ENCODE assay signal across 8 cellular contexts in genomic region chr9:123225374-123225813, GRCh38. TPM values are rescaled to one million over a fixed set of nuclear protein-coding genes. Genes with fewer than 3 reads are reported as not detected.
DNase-seq lines count a peak whose midpoint lies in the region; ATAC-seq and TF ChIP-seq lines count a peak whose summit lies in the region.

No MANE protein-coding gene starts in this region.

- H3K4me3 Mint-ChIP-seq in CD14-positive monocyte = no peak overlapping the region
- no peak overlapping the region for H3K4me3 Mint-ChIP-seq in activated naive CD4-positive, alpha-beta T cell treated with anti-CD3 and anti-CD28 coated beads, Interleukin-2, amount 10 ng/mL, durations not matched to agents 7 days and 5 days

- intact Hi-C loops in CD14-positive monocyte (cut with micrococcal nuclease) = no loop called here

- ATAC-seq in GM18870 (IDR thresholded peaks at IDR 0.05; ENCODE audit: unreplicated experiment) (peak; percentile 84), HG03066 (IDR thresholded peaks at IDR 0.05; ENCODE audit: low read depth, unreplicated experiment) (peak; percentile 91)

- CTCF ChIA-PET in activated naive CD4-positive, alpha-beta T cell treated with anti-CD3 and anti-CD28 coated beads, Interleukin-2, amount 10 ng/mL, durations not matched to agents 7 days and 5 days (lab: Charles Lee) = interaction anchor here (0.6 to 1.4 kb wide), 13 partner anchors 8 to 148 kb away, joined by 3 to 6 read pairs (median 4); no protein-coding TSS in a partner anchor

- DNase-seq in CD14-positive monocyte (ENCODE audit: low spot score) (no peak), RKO (ENCODE audit: low spot score) (peak; percentile 62), iPS DF 4.7 (ENCODE audit: extremely low read depth, low spot score) (peak; percentile 49), NCI-H2029 treated with DMSO at 0.1 percent for 48 hours (lab: John Stamatoyannopoulos, UW) (no peak)
- DNase-seq in activated naive CD4-positive, alpha-beta T cell treated with anti-CD3 and anti-CD28 coated beads, Interleukin-2, amount 10 ng/mL, durations not matched to agents 7 days and 5 days = peak; percentile 60
- peak; percentile 17 to 42 (median 35) for DNase-seq in stimulated activated CD4-positive, alpha-beta T cell treated with anti-CD3 and anti-CD28 coated beads, Interleukin-1b, Interleukin-23, amount 100 ng/mL, for 24 hours (ENCODE audit: low read depth in 4 of 4, low spot score in 1 of 4)

- no peak overlapping the region for H3K27ac Mint-ChIP-seq in CD14-positive monocyte
- H3K27ac Mint-ChIP-seq in activated naive CD4-positive, alpha-beta T cell treated with anti-CD3 and anti-CD28 coated beads, Interleukin-2, amount 10 ng/mL, durations not matched to agents 7 days and 5 days = peak overlapping the region; percentile 46

- TF ChIP-seq CTCF in CD14-positive monocyte (IDR thresholded peaks at IDR 0.05) = peak; percentile 16

- no peaks in the 10 kb centered on the region for H3K9me3 Mint-ChIP-seq in CD14-positive monocyte
- H3K9me3 Mint-ChIP-seq in activated naive CD4-positive, alpha-beta T cell treated with anti-CD3 and anti-CD28 coated beads, Interleukin-2, amount 10 ng/mL, durations not matched to agents 7 days and 5 days = no peaks in the 10 kb centered on the region

- H3K27me3 Mint-ChIP-seq in CD14-positive monocyte (ENCODE audit: low read depth in 3 of 3) = peaks cover 0 to 1% (median 0%) of the 10 kb centered on the region in 3 donors
- H3K27me3 Mint-ChIP-seq in activated naive CD4-positive, alpha-beta T cell treated with anti-CD3 and anti-CD28 coated beads, Interleukin-2, amount 10 ng/mL, durations not matched to agents 7 days and 5 days = no peaks in the 10 kb centered on the region

- no peaks in the 10 kb centered on the region for H3K4me1 Mint-ChIP-seq in CD14-positive monocyte
- peaks cover 17% of the 10 kb centered on the region for H3K4me1 Mint-ChIP-seq in activated naive CD4-positive, alpha-beta T cell treated with anti-CD3 and anti-CD28 coated beads, Interleukin-2, amount 10 ng/mL, durations not matched to agents 7 days and 5 days

- peaks cover 0 to 2% of the 10 kb centered on the region in 2 donors for H3K36me3 Mint-ChIP-seq in CD14-positive monocyte
- H3K36me3 Mint-ChIP-seq in activated naive CD4-positive, alpha-beta T cell treated with anti-CD3 and anti-CD28 coated beads, Interleukin-2, amount 10 ng/mL, durations not matched to agents 7 days and 5 days = peaks cover 2% of the 10 kb centered on the region

RNA-seq across cellular contexts. Expression of gene STRBP, which starts 43.0 kb away (rescaled TPM):
- polyA plus RNA-seq in CD14-positive monocyte = 1 to 10 TPM; 1.9 TPM

Comparison
In these comparisons a context has a peak if more than half of its experiments do, and no peak if none do; other contexts are left out.
1. DNase-seq: peak in RKO (single experiment), activated naive CD4-positive, alpha-beta T cell treated with anti-CD3 and anti-CD28 coated beads, Interleukin-2, amount 10 ng/mL, durations not matched to agents 7 days and 5 days (single experiment), iPS DF 4.7 (single experiment) and stimulated activated CD4-positive, alpha-beta T cell treated with anti-CD3 and anti-CD28 coated beads, Interleukin-1b, Interleukin-23, amount 100 ng/mL, for 24 hours (4 of 4); none in CD14-positive monocyte (single experiment) and NCI-H2029 treated with DMSO at 0.1 percent for 48 hours (single experiment).